Comparison of ENCODE assay signal across 8 cellular contexts in genomic region chr20:45445805-45446562, GRCh38. TPM values are rescaled to one million over a fixed set of nuclear protein-coding genes. Genes with fewer than 3 reads are reported as not detected.
DNase-seq lines count a peak whose midpoint lies in the region; ATAC-seq and TF ChIP-seq lines count a peak whose summit lies in the region.

No MANE protein-coding gene starts in this region.

- H3K79me2 ChIP-seq in DOHH2 (ENCODE audit: control insufficient read depth, low read length) (no peaks in the 10 kb centered on the region), HCT116 (ENCODE audit: insufficient read depth, low read length) (no peaks in the 10 kb centered on the region)

- peak; percentile 94 for ATAC-seq in HCT116
- ATAC-seq in GM18498 (IDR thresholded peaks at IDR 0.05; ENCODE audit: unreplicated experiment) = no peak
- no peak for ATAC-seq in heart right ventricle

- peaks cover 15% of the 10 kb centered on the region; the same call in 1 of the 2 replicates for H3K27me3 ChIP-seq in DOHH2 (ENCODE audit: control insufficient read depth, low read length)
- H3K27me3 ChIP-seq in HCT116 (ENCODE audit: insufficient read depth, low read length) = no peaks in the 10 kb centered on the region
- no peaks in the 10 kb centered on the region for H3K27me3 ChIP-seq in dorsolateral prefrontal cortex
- no peaks in the 10 kb centered on the region for H3K27me3 ChIP-seq in sigmoid colon
- peaks cover 0 to 11% (median 3%) of the 10 kb centered on the region in 7 donors for H3K27me3 ChIP-seq in heart right ventricle

- peak; percentile 84 for TF ChIP-seq CTCF in DOHH2 (IDR thresholded peaks at IDR 0.05; ENCODE audit: low read depth, low read length, poor library complexity, severe bottlenecking)
- peak; percentile 21 to 91 (median 78); a peak in 5 of 6 replicates for TF ChIP-seq CTCF in HCT116 (IDR thresholded peaks at IDR 0.05 in 2 of 3, conservative IDR thresholded peaks at IDR 0.05 in 1 of 3; ENCODE audit: borderline replicate concordance in 1 of 3, insufficient read depth in 1 of 3, low read depth in 2 of 3, low read length in 2 of 3)
- peak; percentile 62 for TF ChIP-seq CTCF in RWPE1 (conservative IDR thresholded peaks at IDR 0.05; ENCODE audit: low read depth)
- peak in 29 of 56 donors; percentile 7 to 46 (median 30) for TF ChIP-seq CTCF in dorsolateral prefrontal cortex (IDR thresholded peaks at IDR 0.05 in 54 of 56, conservative IDR thresholded peaks at IDR 0.05 in 2 of 56; ENCODE audit: low read depth in 1 of 56, partially characterized antibody in 56 of 56)
- TF ChIP-seq CTCF in sigmoid colon (IDR thresholded peaks at IDR 0.05) = peak in 2 of 4 experiments; percentile 35 to 40
- peak in 4 of 9 donors; percentile 16 to 57 (median 23) for TF ChIP-seq CTCF in heart right ventricle (IDR thresholded peaks at IDR 0.05)

- no peaks in the 10 kb centered on the region for H3F3A ChIP-seq in DOHH2 (ENCODE audit: control insufficient read depth, insufficient read depth)

- no peak overlapping the region for H2AFZ ChIP-seq in HCT116 (ENCODE audit: low read depth, low read length, poor library complexity, severe bottlenecking)

- H3K4me2 ChIP-seq in DOHH2 (ENCODE audit: low read length) = no peak overlapping the region
- H3K4me2 ChIP-seq in HCT116 (ENCODE audit: low read length) = no peak overlapping the region

- no TSS peak for BruUV-seq in HCT116 (replicated peaks; lab: Mats Ljungman, UMichigan)

- CTCF ChIA-PET in HCT116 (lab: Charles Lee) = interaction anchor here (0.7 to 4.4 kb wide), 8 partner anchors 9 to 325 kb away, joined by 3 to 27 read pairs (median 4); partner anchors contain the start of gene SYS1
- CTCF ChIA-PET in RWPE1 (lab: Yijun Ruan, JAX) = interaction anchor here (0.6 to 1.9 kb wide), 6 partner anchors 9 to 134 kb away, joined by 3 to 6 read pairs (median 3); no protein-coding TSS in a partner anchor

- TF ChIP-seq RAD21 in HCT116 (IDR thresholded peaks at IDR 0.05; ENCODE audit: low read depth) = 0 out of 2 replicates have a peak, but pooled peaks have one; percentile 19

- H3K27ac ChIP-seq in DOHH2 (ENCODE audit: low read depth, low read length) (no peak overlapping the region), HCT116 (ENCODE audit: low read depth, low read length) (no peak overlapping the region), RWPE1 (no peak overlapping the region), dorsolateral prefrontal cortex (no peak overlapping the region), sigmoid colon (peak overlapping the region in 3 of 4 donors; percentile 89 to 95 (median 94)), heart right ventricle (no peak overlapping the region)

- H3K9me2 ChIP-seq in DOHH2 (replicated peaks; ENCODE audit: control insufficient read depth, low read length) = no peaks in the 10 kb centered on the region
- H3K9me2 ChIP-seq in HCT116 (ENCODE audit: insufficient read depth) = no peaks in the 10 kb centered on the region

- H3K4me3 ChIP-seq in DOHH2 (ENCODE audit: low read length) (no peak overlapping the region), HCT116 (replicated peaks in 1 of 2; ENCODE audit: low read depth in 1 of 2, low read length in 2 of 2) (no peak overlapping the region), dorsolateral prefrontal cortex (no peak overlapping the region), sigmoid colon (peak overlapping the region; percentile 26 to 54 (median 42)), heart right ventricle (no peak overlapping the region)

- RAD21 ChIA-PET in HCT116 (lab: Charles Lee; ENCODE audit: low non-redundant PET in 1 of 2, low total read pairs in 2 of 2, uncharacterized antibody in 2 of 2, unreplicated experiment in 2 of 2) = no interaction called here

- no peak for TF ChIP-seq EP300 in sigmoid colon (IDR thresholded peaks at IDR 0.05)

- H3K9me3 ChIP-seq in DOHH2 (ENCODE audit: control insufficient read depth, insufficient read depth, low read length) = no peaks in the 10 kb centered on the region
- no peaks in the 10 kb centered on the region for H3K9me3 ChIP-seq in HCT116 (ENCODE audit: control insufficient read depth in 1 of 2, insufficient read depth in 1 of 2, low read depth in 1 of 2, low read length in 2 of 2)
- no peaks in the 10 kb centered on the region for H3K9me3 ChIP-seq in sigmoid colon
- no peaks in the 10 kb centered on the region for H3K9me3 ChIP-seq in heart right ventricle

- H3K36me3 ChIP-seq in DOHH2 (ENCODE audit: control insufficient read depth, low read length) = no peaks in the 10 kb centered on the region
- no peaks in the 10 kb centered on the region for H3K36me3 ChIP-seq in HCT116 (ENCODE audit: control insufficient read depth in 1 of 2, insufficient read depth in 2 of 2, low read length in 2 of 2)
- H3K36me3 ChIP-seq in sigmoid colon = peaks cover 0 to 13% (median 0%) of the 10 kb centered on the region in 4 donors
- H3K36me3 ChIP-seq in heart right ventricle = no peaks in the 10 kb centered on the region

- H4K20me1 ChIP-seq in DOHH2 (ENCODE audit: control insufficient read depth, insufficient read depth, low read depth, low read length) (no peaks in the 10 kb centered on the region), HCT116 (ENCODE audit: insufficient read depth) (no peaks in the 10 kb centered on the region)

- H3K4me1 ChIP-seq in DOHH2 (ENCODE audit: control insufficient read depth, low read length) = no peaks in the 10 kb centered on the region
- H3K4me1 ChIP-seq in HCT116 (ENCODE audit: control insufficient read depth in 1 of 2, insufficient read depth in 2 of 2, low read length in 2 of 2) = no peaks in the 10 kb centered on the region; a peak in 1 of 4 replicates
- peaks cover 3 to 59% (median 32%) of the 10 kb centered on the region in 4 donors for H3K4me1 ChIP-seq in sigmoid colon
- peaks cover 0 to 5% (median 0%) of the 10 kb centered on the region in 9 donors for H3K4me1 ChIP-seq in heart right ventricle

- DNase-seq in HCT116 (ENCODE audit: low read depth, low spot score) = peak; percentile 45
- peak; percentile 84 for DNase-seq in RWPE1 (ENCODE audit: low spot score)
- DNase-seq in dorsolateral prefrontal cortex = no peak
- no peak for DNase-seq in sigmoid colon
- no peak for DNase-seq in NCI-H226
- no peak for DNase-seq in heart right ventricle

- POLR2A ChIA-PET in HCT116 (lab: Charles Lee) (no interaction called here), RWPE1 (lab: Yijun Ruan, JAX; ENCODE audit: low non-redundant PET) (no interaction called here)

- no peak overlapping the region for H3K9ac ChIP-seq in HCT116 (ENCODE audit: low read length)

- intact Hi-C loops in HCT116 (cut with micrococcal nuclease) = no loop called here
- intact Hi-C loops in dorsolateral prefrontal cortex (cut with DNase I) = no loop called here
- intact Hi-C loops in sigmoid colon (cut with DNase I) = loop anchor here (2.0 to 5.0 kb wide), 2 partner anchors 39 to 109 kb away; no protein-coding TSS in a partner anchor
- intact Hi-C loops in heart right ventricle (cut with DNase I) = loop anchor here in 5 of 10 donors (5.0 to 10.0 kb wide), 4 partner anchors 129 to 329 kb away; no protein-coding TSS in a partner anchor

- TF ChIP-seq POLR2A in HCT116 (IDR thresholded peaks at IDR 0.05; ENCODE audit: borderline replicate concordance, extremely low read depth, insufficient read depth, insufficient read length) (no peak), sigmoid colon (IDR thresholded peaks at IDR 0.05) (no peak)

- 71 to 75% methylated on average over 7 of the region's 7 CpGs for WGBS in sigmoid colon, 2 donors
- whole genome bisulfite sequencing in heart right ventricle, 2 donors = 70 to 73% methylated on average over 7 of the region's 7 CpGs

TF ChIP-seq in HCT116, 20 proteins besides CTCF, POLR2A, EP300 and RAD21 (continues in another document):
- TF ChIP-seq MAX (IDR thresholded peaks at IDR 0.05) (no peak), YY1 (IDR thresholded peaks at IDR 0.05; ENCODE audit: extremely low read depth, insufficient replicate concordance, low read depth, low read length) (no peak), ZFX (IDR thresholded peaks at IDR 0.05) (no peak), ZBTB33 (IDR thresholded peaks at IDR 0.05; ENCODE audit: extremely low read depth, insufficient replicate concordance, low read length) (no peak)

RNA-seq across cellular contexts. Expression of gene WFDC2, which starts 23.6 kb away (rescaled TPM):
- total RNA-seq in HCT116 (2021; ENCODE audit: unreplicated experiment) (1.1 TPM), dorsolateral prefrontal cortex (10 to 100 TPM in 59 of 120 experiments, 1 to 10 TPM in 61; 2.7 to 22.3 (median 9.9) TPM), sigmoid colon (10 to 100 TPM; 33.9 to 94.1 (median 39.6) TPM), heart right ventricle (1 to 10 TPM in 1 of 10 donors, under 1 TPM in 3, not detected in 6; 0.44 to 1.6 (median 0.53) TPM)
- polyA plus RNA-seq in HCT116 (2012) = 0.29 and 1.0 TPM in 2 replicates
- polyA plus RNA-seq in sigmoid colon (10 to 100 TPM; 29.6 to 86.6 (median 65.5) TPM), heart right ventricle (under 1 TPM; 0.55 to 0.66 TPM)

RNA-seq across cellular contexts. Expression of gene PIGT, which starts 30.0 kb away (rescaled TPM):
- total RNA-seq in HCT116 (2021; ENCODE audit: unreplicated experiment) (71.4 TPM), dorsolateral prefrontal cortex (100 to 1,000 TPM in 6 of 120 experiments, 10 to 100 TPM in 114; 56.0 to 148 (median 76.4) TPM), sigmoid colon (10 to 100 TPM; 49.7 to 66.7 (median 56.1) TPM), heart right ventricle (100 to 1,000 TPM; 130 to 221 (median 144) TPM)
- 115 and 132 TPM in 2 replicates for polyA plus RNA-seq in HCT116 (2012)
- polyA plus RNA-seq in sigmoid colon (10 to 100 TPM; 33.0 to 98.7 (median 43.0) TPM), heart right ventricle (100 to 1,000 TPM in 1 of 2 donors, 10 to 100 TPM in 1; 72.9 to 155 TPM)

RNA-seq across cellular contexts. Expression of gene DBNDD2, which starts 37.9 kb away (rescaled TPM):
- total RNA-seq in HCT116 (2021; ENCODE audit: unreplicated experiment) (44.2 TPM), dorsolateral prefrontal cortex (1,000 to 10,000 TPM in 2 of 120 experiments, 100 to 1,000 TPM in 118; 113 to 1,403 (median 322) TPM), sigmoid colon (100 to 1,000 TPM in 3 of 4 donors, 10 to 100 TPM in 1; 99.7 to 111 (median 103) TPM), heart right ventricle (100 to 1,000 TPM; 284 to 676 (median 334) TPM)
- polyA plus RNA-seq in HCT116 (2012) = 69.1 and 76.8 TPM in 2 replicates
- polyA plus RNA-seq in sigmoid colon (100 to 1,000 TPM; 112 to 174 (median 137) TPM), heart right ventricle (100 to 1,000 TPM; 353 to 381 TPM)

Comparison
In these comparisons a context has a peak if more than half of its experiments do, and no peak if none do; other contexts are left out.
1. H3K27ac ChIP-seq: peak in sigmoid colon (3 of 4); none in DOHH2 (single experiment), HCT116 (single experiment), RWPE1 (single experiment), dorsolateral prefrontal cortex (0 of 59) and heart right ventricle (0 of 10).
2. H3K4me3 ChIP-seq: peak in sigmoid colon (4 of 4); none in DOHH2 (single experiment), HCT116 (0 of 2), dorsolateral prefrontal cortex (0 of 59) and heart right ventricle (0 of 10).
3. DNase-seq: peak in HCT116 (single experiment) and RWPE1 (single experiment); none in dorsolateral prefrontal cortex (0 of 10), sigmoid colon (single experiment), NCI-H226 (single experiment) and heart right ventricle (0 of 2).